10 cellular contexts compared by ENCODE assay signal in the genomic region with DNA sequence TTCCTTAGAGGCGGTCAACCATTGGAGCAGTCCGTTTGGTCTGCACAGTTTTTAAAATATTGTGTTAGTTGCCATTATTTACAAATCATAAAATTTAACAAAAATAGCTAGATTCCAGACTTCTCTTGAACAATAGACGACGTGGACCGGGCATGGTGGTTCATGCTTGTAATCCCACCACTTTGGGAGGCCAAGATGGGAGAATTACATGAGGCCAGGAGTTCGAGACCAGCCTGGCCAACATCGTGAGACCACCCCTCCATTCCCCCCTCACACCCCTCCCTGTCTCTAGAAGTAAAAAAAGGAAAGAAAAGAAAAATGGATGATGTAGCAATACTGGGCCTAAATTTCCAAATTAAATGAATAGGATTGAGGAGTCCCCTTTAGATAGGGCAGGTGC. TPM values are rescaled to one million over a fixed set of nuclear protein-coding genes. Genes with fewer than 3 reads are reported as not detected.
DNase-seq lines count a peak whose midpoint lies in the region; ATAC-seq, FAIRE-seq and TF ChIP-seq lines count a peak whose summit lies in the region.
"Had no signal": no experiment of that assay in that cellular context is flagged by ENCODE, and none has a peak within 500 bp of the region (broad histone marks: within the 10 kb centered on the region; RNA-seq: fewer than 3 reads in every experiment).

No MANE protein-coding gene starts in this region.

- no peak overlapping the region for H3K9ac ChIP-seq in iPS-20b (ENCODE audit: low read depth, low read length)

- H3K36me3 ChIP-seq in heart right ventricle, result no peaks in the 10 kb centered on the region
- no peaks in the 10 kb centered on the region for H3K36me3 ChIP-seq in iPS-20b (ENCODE audit: insufficient read depth, low read depth, low read length)
- no peaks in the 10 kb centered on the region for H3K36me3 ChIP-seq in tibial artery

- in situ Hi-C loops in astrocyte of the cerebellum (cut with HindIII; ENCODE audit: low sequenced_read_pairs), result no loop called here

- FAIRE-seq in urothelium cell line (lab: Jason Lieb, UNC), result no peak

- intact Hi-C loops in heart right ventricle (cut with DNase I), result no loop called here
- intact Hi-C loops in left ventricle myocardium superior (cut with micrococcal nuclease), result no loop called here
- intact Hi-C loops in tibial artery (cut with DNase I; ENCODE audit: low total_unique reads), result loop anchor here (2.0 kb wide), 1 partner anchor 77 kb away; no protein-coding TSS in a partner anchor

- H3K27me3 ChIP-seq in heart right ventricle (peaks cover 0 to 47% (median 40%) of the 10 kb centered on the region in 7 donors), iPS-20b (ENCODE audit: insufficient read depth, low read length) (peaks cover 59% of the 10 kb centered on the region), tibial artery (peaks cover 0 to 3% of the 10 kb centered on the region in 2 donors)

- H3K4me3 ChIP-seq in heart right ventricle, result peak overlapping the region in 7 of 10 donors; percentile 59 to 81 (median 68)
- H3K4me3 ChIP-seq in astrocyte of the cerebellum (ENCODE audit: low read depth, low read length), result peak overlapping the region; percentile 57
- H3K4me3 ChIP-seq in iPS-20b (ENCODE audit: low read length), result peak overlapping the region; percentile 80
- peak overlapping the region; percentile 61 to 62 for H3K4me3 ChIP-seq in tibial artery

- DNase-seq in heart right ventricle, result no peak
- DNase-seq in left ventricle myocardium superior, result no peak
- DNase-seq in astrocyte of the cerebellum (ENCODE audit: low read depth), result no peak
- no peak for DNase-seq in tibial artery
- DNase-seq in NCI-H1417 (lab: John Stamatoyannopoulos, UW), result no peak
- DNase-seq in urothelium cell line (ENCODE audit: low spot score), result no peak
- DNase-seq: NCI-H1694 treated with DMSO at 0.1 percent for 48 hours; stimulated activated CD4-positive, alpha-beta T cell treated with anti-CD3 and anti-CD28 coated beads, Interleukin-2, amount 100 ng/mL, for 48 hours had no signal

- H3K27ac ChIP-seq in heart right ventricle (peak overlapping the region in 5 of 10 donors; percentile 41 to 89 (median 57)), iPS-20b (ENCODE audit: low read length) (no peak overlapping the region), tibial artery (peak overlapping the region in 1 of 2 donors; percentile 74)

- 67 to 78% methylated on average over 7 of the region's 7 CpGs for WGBS in heart right ventricle, 2 donors

- ATAC-seq in heart right ventricle (no peak), left ventricle myocardium superior (no peak), HG03520 (IDR thresholded peaks at IDR 0.05; ENCODE audit: unreplicated experiment) (no peak)

- peaks cover 0 to 34% (median 9%) of the 10 kb centered on the region in 9 donors for H3K4me1 ChIP-seq in heart right ventricle
- H3K4me1 ChIP-seq in iPS-20b (ENCODE audit: insufficient read depth, low read length), result no peaks in the 10 kb centered on the region
- peaks cover 0 to 16% (median 10%) of the 10 kb centered on the region in 4 donors for H3K4me1 ChIP-seq in tibial artery

- TF ChIP-seq CTCF in heart right ventricle (IDR thresholded peaks at IDR 0.05) (no peak), astrocyte of the cerebellum (IDR thresholded peaks at IDR 0.05; ENCODE audit: low read depth, low read length, missing control alignments) (no peak), tibial artery (IDR thresholded peaks at IDR 0.05) (no peak)

- H3K9me3 ChIP-seq in heart right ventricle (no peaks in the 10 kb centered on the region), iPS-20b (ENCODE audit: insufficient read depth, low read depth, low read length) (no peaks in the 10 kb centered on the region), tibial artery (no peaks in the 10 kb centered on the region)

RNA-seq across cellular contexts. Expression of a gene that starts 1.0 kb away (rescaled TPM):
- total RNA-seq in heart right ventricle (10 to 100 TPM in 1 of 10 donors, 1 to 10 TPM in 7, under 1 TPM in 2; 0.74 to 10.5 (median 1.7) TPM), left ventricle myocardium superior (3.5 TPM)
- under 1 TPM; 0.74 to 0.88 TPM for polyA plus RNA-seq in heart right ventricle

RNA-seq across cellular contexts. Expression of a gene that starts 47.4 kb away (rescaled TPM):
- total RNA-seq in heart right ventricle (1 to 10 TPM; 4.5 to 7.8 (median 6.7) TPM), left ventricle myocardium superior (7.9 TPM)
- 10 to 100 TPM in 1 of 2 donors, 1 to 10 TPM in 1; 7.6 to 17.1 TPM for polyA plus RNA-seq in heart right ventricle
